In genomic region chr4:11542952-11543351, GRCh38 we compare ENCODE assay signal across 16 cellular contexts.
DNase-seq lines count a peak whose midpoint lies in the region; ATAC-seq, FAIRE-seq and TF ChIP-seq lines count a peak whose summit lies in the region.
"Had no signal": no experiment of that assay in that cellular context is flagged by ENCODE, and none has a peak within 500 bp of the region (broad histone marks: within the 10 kb centered on the region; RNA-seq: fewer than 3 reads in every experiment).

No MANE protein-coding gene starts in this region.

- H3K9me2 ChIP-seq in PC-9 (ENCODE audit: insufficient read depth), result no peaks in the 10 kb centered on the region

- TF ChIP-seq POLR2A in A549 (IDR thresholded peaks at IDR 0.05; ENCODE audit: low read length), result no peak
- no peak for TF ChIP-seq POLR2A in endothelial cell of umbilical vein (IDR thresholded peaks at IDR 0.05; ENCODE audit: low read depth, low read length)

- no peaks in the 10 kb centered on the region for H3K36me3 ChIP-seq in BLaER1 treated with 17β-estradiol and CSF1 and Interleukin-3, amounts not matched to agents 10 nM and 100 nM
- H3K36me3 ChIP-seq in PC-9 (ENCODE audit: low read depth) (no peaks in the 10 kb centered on the region), endothelial cell of umbilical vein (ENCODE audit: control insufficient read depth in 2 of 2, extremely low read depth in 1 of 2, insufficient read depth in 2 of 2, low read length in 2 of 2) (no peaks in the 10 kb centered on the region), HAP-1 (replicated peaks) (no peaks in the 10 kb centered on the region)
- H3K36me3 ChIP-seq: BE2C had no signal

- H2AFZ ChIP-seq in PC-9, result 0 out of 2 replicates have a peak overlapping the region, but pooled peaks have one; percentile 5
- H2AFZ ChIP-seq in endothelial cell of umbilical vein (ENCODE audit: low read depth, low read length), result no peak overlapping the region

- BruUV-seq in PC-9 (replicated peaks; lab: Mats Ljungman, UMichigan), result no TSS peak
- BruUV-seq in endothelial cell of umbilical vein (replicated peaks; lab: Mats Ljungman, UMichigan), result no TSS peak

- TF ChIP-seq CTCF in A549 (IDR thresholded peaks at IDR 0.05) (no peak), PC-9 (conservative IDR thresholded peaks at IDR 0.05) (no peak), endothelial cell of umbilical vein (IDR thresholded peaks at IDR 0.05; ENCODE audit: extremely low read depth in 1 of 2, insufficient read depth in 1 of 2, low read depth in 1 of 2, low read length in 2 of 2) (no peak)

- no peak for TF ChIP-seq RAD21 in A549 (conservative IDR thresholded peaks at IDR 0.05 in 1 of 2, IDR thresholded peaks at IDR 0.05 in 1 of 2)

- no peaks in the 10 kb centered on the region for H3K9me1 ChIP-seq in endothelial cell of umbilical vein (replicated peaks; ENCODE audit: control insufficient read depth, extremely low read depth, insufficient read depth, low read length)

- H3K27ac ChIP-seq in A549 (no peak overlapping the region), PC-9 (peak overlapping the region; percentile 87), endothelial cell of umbilical vein (ENCODE audit: insufficient read depth, low read depth, low read length) (peak overlapping the region; percentile 98)
- H3K27ac ChIP-seq in BLaER1 treated with 17β-estradiol and CSF1 and Interleukin-3, amounts not matched to agents 10 nM and 100 nM, result peak overlapping the region in 6 of 11 experiments; percentile 61 to 82 (median 72); a peak in 7 of 22 replicates
- H3K27ac ChIP-seq: KMS-11 had no signal

- no peak overlapping the region for H3K4me3 ChIP-seq in A549
- no peak overlapping the region for H3K4me3 ChIP-seq in BLaER1 treated with 17β-estradiol and CSF1 and Interleukin-3, amounts not matched to agents 10 nM and 100 nM
- no peak overlapping the region for H3K4me3 ChIP-seq in PC-9
- peak overlapping the region in 1 of 3 experiments; percentile 12 for H3K4me3 ChIP-seq in endothelial cell of umbilical vein (replicated peaks in 1 of 3; ENCODE audit: insufficient read depth in 1 of 3, low read depth in 1 of 3, low read length in 3 of 3)
- H3K4me3 ChIP-seq in HAP-1, result no peak overlapping the region

- H3K9me3 ChIP-seq in A549, result no peaks in the 10 kb centered on the region
- H3K9me3 ChIP-seq in BLaER1 treated with 17β-estradiol and CSF1 and Interleukin-3, amounts not matched to agents 10 nM and 100 nM (replicated peaks in 1 of 11), result no peaks in the 10 kb centered on the region
- no peaks in the 10 kb centered on the region; the same call in 1 of the 2 replicates for H3K9me3 ChIP-seq in PC-9 (ENCODE audit: insufficient read depth, low read depth)
- no peaks in the 10 kb centered on the region for H3K9me3 ChIP-seq in endothelial cell of umbilical vein (replicated peaks; ENCODE audit: control insufficient read depth, insufficient read depth, low read length)
- no peaks in the 10 kb centered on the region; the same call in 1 of the 2 replicates for H3K9me3 ChIP-seq in HAP-1
- H3K9me3 ChIP-seq: BE2C had no signal

- WGBS in A549 (ENCODE audit: missing lambda C conversion rate), result 2% methylated on average over 2 of the region's 2 CpGs

- H4K20me1 ChIP-seq in BLaER1 treated with 17β-estradiol and CSF1 and Interleukin-3, amounts not matched to agents 10 nM and 100 nM, result no peaks in the 10 kb centered on the region
- H4K20me1 ChIP-seq in PC-9 (ENCODE audit: insufficient read depth) (no peaks in the 10 kb centered on the region), endothelial cell of umbilical vein (replicated peaks; ENCODE audit: control insufficient read depth, extremely low read depth, insufficient read depth, low read length) (no peaks in the 10 kb centered on the region)

- H3K27me3 ChIP-seq in BLaER1 treated with 17β-estradiol and CSF1 and Interleukin-3, amounts not matched to agents 10 nM and 100 nM, result no peaks in the 10 kb centered on the region
- H3K27me3 ChIP-seq in PC-9 (ENCODE audit: insufficient read depth, low read depth), result no peaks in the 10 kb centered on the region
- H3K27me3 ChIP-seq in endothelial cell of umbilical vein (ENCODE audit: control insufficient read depth in 2 of 2, insufficient read depth in 2 of 2, low read length in 2 of 2), result no peaks in the 10 kb centered on the region
- H3K27me3 ChIP-seq in HAP-1 (ENCODE audit: low read depth), result no peaks in the 10 kb centered on the region
- H3K27me3 ChIP-seq: BE2C had no signal

- FAIRE-seq in A549 (lab: Jason Lieb, UNC) (no peak), endothelial cell of umbilical vein (lab: Jason Lieb, UNC) (no peak)
- FAIRE-seq: GM12892 had no signal

- DNase-seq in A549 (ENCODE audit: low read depth in 1 of 2, low spot score in 1 of 2) (no peak), PC-9 (peak in 1 of 2 experiments; percentile 67), endothelial cell of umbilical vein (ENCODE audit: low read depth, low spot score) (no peak), HAP-1 (ENCODE audit: low spot score in 2 of 2) (no peak), KG1 (lab: John Stamatoyannopoulos, UW) (no peak), LoVo (ENCODE audit: low spot score) (no peak)
- DNase-seq in stimulated activated CD4-positive, alpha-beta T cell treated with anti-CD3 and anti-CD28 coated beads, Interleukin-4, amount 100 ng/mL, for 1 hour, result no peak
- DNase-seq: BE2C; CD8-positive, alpha-beta memory T cell; DMS 273 treated with DMSO at 0.1 percent for 48 hours; DND-41; GOT3; H9 had no signal

- H3K4me1 ChIP-seq in A549 (peaks cover 15% of the 10 kb centered on the region; the same call in 2 of the 3 replicates), PC-9 (replicated peaks; ENCODE audit: insufficient read depth) (peaks cover 32% of the 10 kb centered on the region), endothelial cell of umbilical vein (ENCODE audit: control insufficient read depth, extremely low read depth, insufficient read depth, low read length) (peaks cover 55% of the 10 kb centered on the region), HAP-1 (no peaks in the 10 kb centered on the region)
- peaks cover 11 to 55% (median 26%) of the 10 kb centered on the region in 10 experiments for H3K4me1 ChIP-seq in BLaER1 treated with 17β-estradiol and CSF1 and Interleukin-3, amounts not matched to agents 10 nM and 100 nM
- H3K4me1 ChIP-seq: BE2C had no signal

- no peak for TF ChIP-seq EP300 in A549 (IDR thresholded peaks at IDR 0.05)

- peaks cover 24% of the 10 kb centered on the region for H3F3A ChIP-seq in PC-9 (ENCODE audit: insufficient read depth, low read depth)

- H3K4me2 ChIP-seq in A549, result peak overlapping the region; percentile 40; the same call in 2 of the 3 replicates
- peak overlapping the region in 9 of 11 experiments; percentile 46 to 76 (median 70); a peak in 17 of 22 replicates for H3K4me2 ChIP-seq in BLaER1 treated with 17β-estradiol and CSF1 and Interleukin-3, amounts not matched to agents 10 nM and 100 nM
- peak overlapping the region; percentile 47 for H3K4me2 ChIP-seq in PC-9
- peak overlapping the region; percentile 66 for H3K4me2 ChIP-seq in endothelial cell of umbilical vein (ENCODE audit: insufficient read depth, low read length)
- H3K4me2 ChIP-seq: KMS-11 had no signal

- CTCF ChIA-PET in A549 (lab: Yijun Ruan, JAX) (interaction anchor here (1.4 kb wide), 1 partner anchor 55 kb away, joined by 3 read pairs; no protein-coding TSS in a partner anchor), PC-9 (lab: Charles Lee) (no interaction called here), endothelial cell of umbilical vein (lab: Charles Lee) (interaction anchor here (0.6 to 2.9 kb wide), 7 partner anchors 8 to 223 kb away, joined by 3 to 12 read pairs (median 5); partner anchors contain the start of gene HS3ST1)

- H3K9ac ChIP-seq in BLaER1 treated with 17β-estradiol and CSF1 and Interleukin-3, amounts not matched to agents 10 nM and 100 nM, result no peak overlapping the region
- H3K9ac ChIP-seq in endothelial cell of umbilical vein (replicated peaks; ENCODE audit: extremely low read depth, insufficient read depth, low read length), result peak overlapping the region; percentile 40
- H3K9ac ChIP-seq: KMS-11 had no signal

- intact Hi-C loops in PC-9 (cut with micrococcal nuclease; ENCODE audit: unreplicated experiment) (loop anchor here (1.0 to 5.0 kb wide), 3 partner anchors 38 to 159 kb away; no protein-coding TSS in a partner anchor), endothelial cell of umbilical vein (cut with micrococcal nuclease) (loop anchor here (1.0 to 10.0 kb wide), 7 partner anchors 38 to 1448 kb away; no protein-coding TSS in a partner anchor)

- in situ Hi-C loops in HAP-1 (cut with MboI; ENCODE audit: low sequenced_read_pairs), result no loop called here

- POLR2A ChIA-PET in A549 (lab: Yijun Ruan, JAX) (no interaction called here), PC-9 (lab: Charles Lee; ENCODE audit: unreplicated experiment) (no interaction called here), endothelial cell of umbilical vein (lab: Charles Lee) (no interaction called here)

- dilution Hi-C loops in endothelial cell of umbilical vein (cut with MboI; ENCODE audit: extremely low pct_ligation_motif_present, low sequenced_read_pairs), result no loop called here

- ATAC-seq in A549, result no peak

- H3K79me2 ChIP-seq in PC-9 (ENCODE audit: low read depth), result no peaks in the 10 kb centered on the region
- peaks cover 25% of the 10 kb centered on the region for H3K79me2 ChIP-seq in endothelial cell of umbilical vein (ENCODE audit: control insufficient read depth, insufficient read depth, low read length)

TF ChIP-seq in A549, 52 proteins besides CTCF, POLR2A, EP300 and RAD21 (continues in another document):
- TF ChIP-seq PBX3 (IDR thresholded peaks at IDR 0.05) (no peak), RFX5 (IDR thresholded peaks at IDR 0.05) (no peak), CHD4 (IDR thresholded peaks at IDR 0.05; ENCODE audit: borderline replicate concordance) (no peak)

TF ChIP-seq in endothelial cell of umbilical vein, 7 proteins besides CTCF, POLR2A, EP300 and RAD21:
- TF ChIP-seq JUN (IDR thresholded peaks at IDR 0.05; ENCODE audit: borderline replicate concordance, insufficient read depth, insufficient read length, low read depth) (no peak), GATA2 (IDR thresholded peaks at IDR 0.05; ENCODE audit: insufficient read depth, insufficient read length, low read depth, low read length) (no peak), MYC (IDR thresholded peaks at IDR 0.05; ENCODE audit: low read depth, low read length) (no peak), FOS (IDR thresholded peaks at IDR 0.05; ENCODE audit: borderline replicate concordance, insufficient read depth, low read length) (no peak), EZH2 (IDR thresholded peaks at IDR 0.05; ENCODE audit: borderline replicate concordance, low read depth, low read length, severe bottlenecking) (no peak), MAX (IDR thresholded peaks at IDR 0.05; ENCODE audit: insufficient read depth, insufficient read length) (no peak), POLR2AphosphoS5 (IDR thresholded peaks at IDR 0.05; ENCODE audit: insufficient read depth, low read depth, low read length) (no peak)

Comparison
In these comparisons a context has a peak if more than half of its experiments do, and no peak if none do; other contexts are left out.
1. H3K27ac ChIP-seq: peak in BLaER1 treated with 17β-estradiol and CSF1 and Interleukin-3, amounts not matched to agents 10 nM and 100 nM (6 of 11), PC-9 (single experiment) and endothelial cell of umbilical vein (single experiment); none in A549 (0 of 2).
2. Peak in every context shown above with its lines, with median percentiles within 50 percentile points of each other: H3K4me2 ChIP-seq.